ENCODE assay signal across 23 cellular contexts in genomic region chr14:89086060-89086382, GRCh38.
DNase-seq lines count a peak whose midpoint lies in the region; ATAC-seq and TF ChIP-seq lines count a peak whose summit lies in the region.
"Had no signal": no experiment of that assay in that cellular context is flagged by ENCODE, and none has a peak within 500 bp of the region (broad histone marks: within the 10 kb centered on the region; RNA-seq: fewer than 3 reads in every experiment).

No MANE protein-coding gene starts in this region.

- no peak overlapping the region for H3K27ac ChIP-seq in body of pancreas
- no peak overlapping the region for H3K27ac ChIP-seq in right cardiac atrium (ENCODE audit: low read length)
- H3K27ac ChIP-seq: 22Rv1, KMS-11, PC-9 had no signal

- WGBS in body of pancreas, 2 donors: 70 to 81% methylated on average over 5 of the region's 5 CpGs
- WGBS in right cardiac atrium: 51% methylated on average over 5 of the region's 5 CpGs

- no peaks in the 10 kb centered on the region for H3K4me1 ChIP-seq in body of pancreas
- peaks cover 2% of the 10 kb centered on the region for H3K4me1 ChIP-seq in right cardiac atrium (ENCODE audit: control insufficient read depth, insufficient read depth, low read length)
- H3K4me1 ChIP-seq: BE2C, HAP-1 had no signal

- no peak for TF ChIP-seq POLR2A in body of pancreas (IDR thresholded peaks at IDR 0.05)

- intact Hi-C loops in Right ventricle myocardium inferior (cut with DNase I) (no loop called here), cardiac septum (cut with DNase I) (no loop called here), body of pancreas (cut with DNase I) (no loop called here), right cardiac atrium (cut with DNase I) (no loop called here), sciatic nerve (cut with DNase I) (no loop called here)

- no peak for TF ChIP-seq CTCF in body of pancreas (IDR thresholded peaks at IDR 0.05)

- ATAC-seq in Right ventricle myocardium inferior: peak; percentile 26
- ATAC-seq in body of pancreas: peak; percentile 24
- peak; percentile 71 to 75 for ATAC-seq in right cardiac atrium
- peak; percentile 81 for ATAC-seq in sciatic nerve
- no peak for ATAC-seq in activated CD4-positive, CD25-positive, alpha-beta regulatory T cell treated with anti-CD3 and anti-CD28 coated beads, Interleukin-2, amount 50 U/mL, for 24 hours
- ATAC-seq in GM21786 (IDR thresholded peaks at IDR 0.05; ENCODE audit: unreplicated experiment): no peak
- no peak for ATAC-seq in GM21723 (IDR thresholded peaks at IDR 0.05; ENCODE audit: unreplicated experiment)

- H3K27me3 ChIP-seq in body of pancreas: no peaks in the 10 kb centered on the region
- H3K27me3 ChIP-seq in right cardiac atrium (ENCODE audit: control insufficient read depth, insufficient read depth): no peaks in the 10 kb centered on the region
- H3K27me3 ChIP-seq: BE2C had no signal

- H3K4me3 ChIP-seq in body of pancreas: no peak overlapping the region
- H3K4me3 ChIP-seq in right cardiac atrium (ENCODE audit: low read length): no peak overlapping the region
- H3K4me3 ChIP-seq: HAP-1, PC-9 had no signal

- no peaks in the 10 kb centered on the region for H3K9me3 ChIP-seq in body of pancreas
- H3K9me3 ChIP-seq in right cardiac atrium (ENCODE audit: control insufficient read depth, low read length): no peaks in the 10 kb centered on the region
- H3K9me3 ChIP-seq: HAP-1 had no signal

- H3K36me3 ChIP-seq in body of pancreas (replicated peaks in 1 of 2; ENCODE audit: insufficient read depth in 1 of 2, low read depth in 2 of 2): no peaks in the 10 kb centered on the region
- H3K36me3 ChIP-seq: BE2C, HAP-1 had no signal

- DNase-seq in Right ventricle myocardium inferior (ENCODE audit: missing footprints) (no peak), cardiac septum (ENCODE audit: low spot score) (no peak), body of pancreas (no peak), right cardiac atrium (no peak), sciatic nerve (ENCODE audit: low spot score) (no peak)
- DNase-seq: BE2C; Calu3; CD8-positive, alpha-beta memory T cell; GOT3; MM.1S; NCI-H2029; NCI-H446; NCI-H524 treated with DMSO at 0.1 percent for 48 hours; NCI-H774; NK-92 treated with Interleukin-12 subunit alpha and Interleukin-12 subunit beta, amount 100 ng/mL, for 24 hours; PC-9; SHP77 had no signal

Comparison
In these comparisons a context has a peak if more than half of its experiments do, and no peak if none do; other contexts are left out.
1. ATAC-seq: peak in Right ventricle myocardium inferior (single experiment), body of pancreas (single experiment), right cardiac atrium (2 of 2) and sciatic nerve (single experiment); none in activated CD4-positive, CD25-positive, alpha-beta regulatory T cell treated with anti-CD3 and anti-CD28 coated beads, Interleukin-2, amount 50 U/mL, for 24 hours (0 of 2), GM21786 (single experiment) and GM21723 (single experiment).